ENCODE assay signal across 8 cellular contexts in genomic region chr2:64989126-64989981, GRCh38. TPM values are rescaled to one million over a fixed set of nuclear protein-coding genes. Genes with fewer than 3 reads are reported as not detected.
DNase-seq lines count a peak whose midpoint lies in the region; ATAC-seq and TF ChIP-seq lines count a peak whose summit lies in the region.

TSS of gene SLC1A4 (plus strand) at chr2:64989399. CDS start at chr2:64989644, 245 bp downstream.

- H3K9me3 ChIP-seq in mucosa of stomach (ENCODE audit: control insufficient read depth, low read length), result no peaks in the 10 kb centered on the region

- H3K27me3 ChIP-seq in mucosa of stomach (ENCODE audit: control insufficient read depth, insufficient read depth, low read length), result no peaks in the 10 kb centered on the region

- TF ChIP-seq CTCF in Calu3 (IDR thresholded peaks at IDR 0.05; ENCODE audit: unreplicated experiment), result no peak

- H3K4me1 Mint-ChIP-seq in Calu3 (ENCODE audit: low read depth, unreplicated experiment), result peaks cover 50% of the 10 kb centered on the region

- no peaks in the 10 kb centered on the region for H3K9me3 Mint-ChIP-seq in Calu3 (ENCODE audit: low read depth, unreplicated experiment)

- peaks cover 21% of the 10 kb centered on the region for H3K27me3 Mint-ChIP-seq in Calu3 (ENCODE audit: unreplicated experiment)

- peak; percentile 91 for DNase-seq in Calu3
- DNase-seq in HuH-7 (ENCODE audit: low spot score), result peak; percentile 88
- peak; percentile 86 for DNase-seq in OCI-M1 (lab: John Stamatoyannopoulos, UW)
- peak; percentile 74 for DNase-seq in activated T-cell treated with anti-CD3 and anti-CD28 coated beads for 4 hours
- DNase-seq in erythroblast (lab: John Stamatoyannopoulos, UW), result peak; percentile 88 to 95
- DNase-seq in stimulated activated CD8-positive, alpha-beta memory T cell treated with anti-CD3 and anti-CD28 coated beads, Interleukin-7, amount 100 ng/mL, for 1 hour (ENCODE audit: low read depth in 2 of 2), result peak; percentile 56 to 67

- H3K4me1 ChIP-seq in mucosa of stomach (ENCODE audit: control insufficient read depth, insufficient read depth, low read length), result peaks cover 14% of the 10 kb centered on the region

- peaks cover 34% of the 10 kb centered on the region for H3K36me3 Mint-ChIP-seq in Calu3 (ENCODE audit: insufficient read depth, unreplicated experiment)

- peak within 1 kb of the TSS; percentile 70 for H3K4me3 ChIP-seq in mucosa of stomach (ENCODE audit: low read length)

- H3K9ac ChIP-seq in mucosa of stomach (ENCODE audit: low read length), result peak within 1 kb of the TSS; percentile 75

- H3K27ac Mint-ChIP-seq in Calu3 (ENCODE audit: unreplicated experiment), result peak within 1 kb of the TSS; percentile 93

- intact Hi-C loops in Calu3 (cut with micrococcal nuclease; ENCODE audit: unreplicated experiment), result no loop called here

- CTCF ChIA-PET in Calu3 (lab: Charles Lee), result no interaction called here

- peak; percentile 52 for TF ChIP-seq POLR2A in erythroblast (IDR thresholded peaks at IDR 0.05; ENCODE audit: low read length)

- no TSS peak for BruUV-seq in Calu3 (replicated peaks; lab: Mats Ljungman, UMichigan)

- ATAC-seq in GM21515 (IDR thresholded peaks at IDR 0.05; ENCODE audit: unreplicated experiment), result peak; percentile 73

- no peaks in the 10 kb centered on the region for H3K36me3 ChIP-seq in mucosa of stomach (ENCODE audit: control insufficient read depth, insufficient read depth, low read length)

- H3K4me3 Mint-ChIP-seq in Calu3 (ENCODE audit: low read depth, unreplicated experiment), result peak within 1 kb of the TSS; percentile 96

RNA-seq across cellular contexts. Expression of gene SLC1A4, which starts in this region (rescaled TPM):
- 15.4 and 22.9 TPM in 2 replicates for total RNA-seq in Calu3 (2022)

Comparison
In these comparisons a context has a peak if more than half of its experiments do, and no peak if none do; other contexts are left out.
1. Peak in every context shown above with its lines: DNase-seq, ATAC-seq and H3K4me3 ChIP-seq.